In genomic region chr15:72708904-72709303, GRCh38 we compare ENCODE assay signal across 4 cellular contexts. TPM values are rescaled to one million over a fixed set of nuclear protein-coding genes. Genes with fewer than 3 reads are reported as not detected.
"Had no signal": no experiment of that assay in that cellular context is flagged by ENCODE, and none has a peak within 500 bp of the region (broad histone marks: within the 10 kb centered on the region; RNA-seq: fewer than 3 reads in every experiment).

No MANE protein-coding gene starts in this region.

RNA-seq across cellular contexts. Expression of gene HIGD2B, which starts 22.9 kb away (rescaled TPM):
- total RNA-seq: H4, HFFc6, HT1080, IMR-90 had no signal
- polyA plus RNA-seq: IMR-90 had no signal

RNA-seq across cellular contexts. Expression of gene GOLGA6B, which starts 54.4 kb away (rescaled TPM):
- total RNA-seq: H4, HFFc6, IMR-90 had no signal
- polyA plus RNA-seq: IMR-90 had no signal
